Comparison of ENCODE assay signal across 8 cellular contexts in genomic region chr17:9729034-9729650, GRCh38.
DNase-seq lines count a peak whose midpoint lies in the region; ATAC-seq, FAIRE-seq and TF ChIP-seq lines count a peak whose summit lies in the region.

No MANE protein-coding gene starts in this region.

- H3K27me3 ChIP-seq in CD8-positive, alpha-beta T cell (ENCODE audit: insufficient read depth, low read length) = no peaks in the 10 kb centered on the region
- no peaks in the 10 kb centered on the region for H3K27me3 ChIP-seq in GM23338 (ENCODE audit: insufficient read depth)

- no peak overlapping the region for H2AFZ ChIP-seq in GM23338

- H3K4me3 Mint-ChIP-seq in CD8-positive, alpha-beta T cell = no peak overlapping the region
- no peak overlapping the region for H3K4me3 Mint-ChIP-seq in GM23338

- H4K20me1 ChIP-seq in GM23338 (replicated peaks; ENCODE audit: insufficient read depth) = no peaks in the 10 kb centered on the region

- H3K36me3 Mint-ChIP-seq in CD8-positive, alpha-beta T cell = no peaks in the 10 kb centered on the region
- H3K36me3 Mint-ChIP-seq in GM23338 (ENCODE audit: low read depth) = peaks cover 11% of the 10 kb centered on the region

- H3K9me3 ChIP-seq in CD8-positive, alpha-beta T cell (ENCODE audit: low read length) = no peaks in the 10 kb centered on the region

- H3K27me3 Mint-ChIP-seq in CD8-positive, alpha-beta T cell (ENCODE audit: low read depth) = peaks cover 8% of the 10 kb centered on the region
- peaks cover 9% of the 10 kb centered on the region for H3K27me3 Mint-ChIP-seq in GM23338 (ENCODE audit: insufficient read depth, low read depth, poor library complexity)

- CTCF ChIA-PET in CD8-positive, alpha-beta T cell (lab: Charles Lee) = interaction anchor here (0.9 kb wide), 1 partner anchor 10 kb away, joined by 3 read pairs; no protein-coding TSS in a partner anchor

- H3K4me3 ChIP-seq in CD8-positive, alpha-beta T cell (ENCODE audit: low read depth, low read length) = no peak overlapping the region
- H3K4me3 ChIP-seq in GM23338 (no peak overlapping the region), choroid plexus epithelial cell (ENCODE audit: low read depth, low read length) (no peak overlapping the region)

- no peaks in the 10 kb centered on the region for H3K79me2 ChIP-seq in GM23338 (replicated peaks; ENCODE audit: insufficient read depth)

- H3K4me1 ChIP-seq in CD8-positive, alpha-beta T cell (ENCODE audit: insufficient read depth, low read length) = no peaks in the 10 kb centered on the region
- H3K4me1 ChIP-seq in GM23338 (ENCODE audit: insufficient read depth) = no peaks in the 10 kb centered on the region

- no peak for ATAC-seq in CD8-positive, alpha-beta T cell
- ATAC-seq in GM23338 (peak; percentile 52; the same call in 2 of the 3 replicates), left lobe of liver (peak; percentile 92)

- intact Hi-C loops in CD8-positive, alpha-beta T cell (cut with DNase I, micrococcal nuclease) = loop anchor here in 1 of 2 experiments (10.0 kb wide), 2 partner anchors 496 to 886 kb away; no protein-coding TSS in a partner anchor

- peak; percentile 97 for TF ChIP-seq CTCF in CD8-positive, alpha-beta T cell (IDR thresholded peaks at IDR 0.05)
- TF ChIP-seq CTCF in GM23338 (conservative IDR thresholded peaks at IDR 0.05; ENCODE audit: low read depth in 2 of 2) (peak; percentile 94 to 99), choroid plexus epithelial cell (conservative IDR thresholded peaks at IDR 0.05; ENCODE audit: low read depth, low read length) (peak; percentile 99)

- POLR2A ChIA-PET in CD8-positive, alpha-beta T cell (lab: Charles Lee) = no interaction called here

- no peak for DNase-seq in CD8-positive, alpha-beta T cell
- DNase-seq in GM23338 (ENCODE audit: low spot score) = peak; percentile 67
- DNase-seq in NCI-H774 (lab: John Stamatoyannopoulos, UW) = peak; percentile 16
- DNase-seq in choroid plexus epithelial cell (ENCODE audit: low read depth) = peak; percentile 75
- DNase-seq in left lobe of liver (ENCODE audit: low spot score) = no peak
- DNase-seq in urothelium cell line (ENCODE audit: low spot score) = peak; percentile 38
- no peak for DNase-seq in NCI-H2107 treated with DMSO at 0.1 percent for 48 hours (lab: John Stamatoyannopoulos, UW; ENCODE audit: unreplicated experiment)
- DNase-seq in effector CD8-positive, alpha-beta T cell (lab: John Stamatoyannopoulos, UW) = no peak

- no peaks in the 10 kb centered on the region for H3F3A ChIP-seq in GM23338 (replicated peaks; ENCODE audit: low read depth)

- H3K9me2 ChIP-seq in GM23338 (ENCODE audit: insufficient read depth) = no peaks in the 10 kb centered on the region

- no peak overlapping the region for H3K27ac ChIP-seq in CD8-positive, alpha-beta T cell (ENCODE audit: low read depth, low read length)
- H3K27ac ChIP-seq in GM23338 (ENCODE audit: low read depth) = no peak overlapping the region

- no peak overlapping the region for H3K27ac Mint-ChIP-seq in CD8-positive, alpha-beta T cell
- H3K27ac Mint-ChIP-seq in GM23338 = no peak overlapping the region

- H3K4me2 ChIP-seq in GM23338 = no peak overlapping the region

- FAIRE-seq in urothelium cell line (lab: Jason Lieb, UNC) = no peak

- no peaks in the 10 kb centered on the region for H3K36me3 ChIP-seq in CD8-positive, alpha-beta T cell (ENCODE audit: insufficient read depth, low read length)
- H3K36me3 ChIP-seq in GM23338 (ENCODE audit: insufficient read depth) = no peaks in the 10 kb centered on the region

- no peaks in the 10 kb centered on the region for H3K9me3 Mint-ChIP-seq in CD8-positive, alpha-beta T cell
- H3K9me3 Mint-ChIP-seq in GM23338 = peaks cover 20% of the 10 kb centered on the region

- H3K4me1 Mint-ChIP-seq in CD8-positive, alpha-beta T cell (ENCODE audit: low read depth) = no peaks in the 10 kb centered on the region
- 0 out of 3 replicates have a peak, but pooled peaks cover 3% of the 10 kb centered on the region for H3K4me1 Mint-ChIP-seq in GM23338

TF ChIP-seq in GM23338, 12 proteins besides CTCF, POLR2A, EP300 and RAD21 (continues in another document):
- TF ChIP-seq ZNF114 (CRISPR knock-in tag; IDR thresholded peaks at IDR 0.05) = no peak
- TF ChIP-seq POLR2AphosphoS5 (IDR thresholded peaks at IDR 0.05; ENCODE audit: low read depth) = no peak
- no peak for TF ChIP-seq ZNF331 (CRISPR knock-in tag; IDR thresholded peaks at IDR 0.05; ENCODE audit: low read depth)
- TF ChIP-seq STAT1 (IDR thresholded peaks at IDR 0.05; ENCODE audit: unreplicated experiment) = no peak
- TF ChIP-seq NANOG (IDR thresholded peaks at IDR 0.05; ENCODE audit: borderline replicate concordance) = no peak
- TF ChIP-seq ETS1 (IDR thresholded peaks at IDR 0.05) = no peak
- TF ChIP-seq EZH2phosphoT487 (IDR thresholded peaks at IDR 0.05; ENCODE audit: unreplicated experiment) = no peak
- no peak for TF ChIP-seq EZH2 (IDR thresholded peaks at IDR 0.05; ENCODE audit: low read depth, unreplicated experiment)
- no peak for TF ChIP-seq JUNB (IDR thresholded peaks at IDR 0.05; ENCODE audit: unreplicated experiment)
- no peak for TF ChIP-seq CREB1 (CRISPR knock-in tag; IDR thresholded peaks at IDR 0.05; ENCODE audit: low read depth)
- TF ChIP-seq REST (IDR thresholded peaks at IDR 0.05; ENCODE audit: unreplicated experiment) = no peak

Comparison
In these comparisons a context has a peak if more than half of its experiments do, and no peak if none do; other contexts are left out.
1. DNase-seq: peak in GM23338 (single experiment), NCI-H774 (single experiment), choroid plexus epithelial cell (single experiment) and urothelium cell line (single experiment); none in CD8-positive, alpha-beta T cell (0 of 7), left lobe of liver (single experiment), NCI-H2107 treated with DMSO at 0.1 percent for 48 hours (single experiment) and effector CD8-positive, alpha-beta T cell (single experiment).
2. Peak in every context shown above with its lines, with median percentiles within 50 percentile points of each other: CTCF ChIP-seq.